Comparison of ENCODE assay signal across 8 cellular contexts in the genomic region with DNA sequence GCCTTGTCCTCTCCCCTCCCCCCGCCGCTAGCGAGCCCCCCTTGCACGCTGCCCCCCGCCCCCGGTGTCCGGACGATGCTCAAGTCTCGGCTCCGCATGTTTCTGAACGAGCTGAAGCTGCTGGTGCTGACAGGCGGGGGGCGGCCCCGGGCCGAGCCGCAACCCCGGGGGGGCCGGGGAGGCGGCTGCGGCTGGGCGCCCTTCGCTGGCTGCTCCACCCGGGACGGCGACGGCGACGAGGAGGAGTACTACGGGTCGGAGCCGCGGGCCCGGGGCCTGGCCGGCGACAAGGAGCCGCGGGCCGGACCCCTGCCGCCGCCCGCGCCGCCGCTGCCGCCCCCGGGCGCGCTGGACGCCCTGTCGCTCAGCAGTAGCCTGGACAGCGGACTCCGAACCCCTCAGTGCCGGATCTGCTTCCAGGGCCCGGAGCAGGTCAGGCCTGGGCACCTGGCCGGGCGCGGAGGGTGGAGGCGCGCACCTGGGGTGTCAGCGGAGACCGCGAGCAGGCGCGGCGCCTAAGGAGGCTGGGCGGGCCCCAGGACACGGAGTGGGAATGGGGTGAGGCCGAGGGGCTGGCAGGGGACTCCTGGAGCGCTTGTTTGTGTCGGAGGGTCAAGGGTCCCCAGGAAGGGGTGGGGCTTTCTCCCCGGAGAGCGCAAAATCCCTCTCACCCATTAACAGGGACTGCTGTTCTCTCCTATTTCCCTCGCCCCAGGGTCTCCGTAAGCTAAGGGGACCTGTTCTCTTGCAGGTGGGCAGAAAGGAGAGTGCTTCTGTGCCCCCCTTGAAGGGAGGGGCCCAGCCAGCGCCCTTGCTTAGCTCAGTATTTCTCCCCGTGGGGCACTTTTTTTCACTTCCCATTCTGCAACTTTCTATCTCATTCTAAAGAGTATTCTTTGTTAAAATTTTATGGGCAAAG. TPM values are rescaled to one million over a fixed set of nuclear protein-coding genes. Genes with fewer than 3 reads are reported as not detected.
DNase-seq lines count a peak whose midpoint lies in the region; ATAC-seq and TF ChIP-seq lines count a peak whose summit lies in the region.

No MANE protein-coding gene starts in this region.

- peaks cover 44% of the 10 kb centered on the region for H3K4me1 Mint-ChIP-seq in WTC11
- H3K4me1 Mint-ChIP-seq in endodermal cell, result peaks cover 36% of the 10 kb centered on the region
- peaks cover 46% of the 10 kb centered on the region for H3K4me1 Mint-ChIP-seq in nephron

- H3K27me3 Mint-ChIP-seq in WTC11 (ENCODE audit: low read depth) (peaks cover 74% of the 10 kb centered on the region), endodermal cell (ENCODE audit: insufficient read depth) (peaks cover 59% of the 10 kb centered on the region), nephron (ENCODE audit: low read depth) (peaks cover 61% of the 10 kb centered on the region)

- H3K27me3 ChIP-seq in endodermal cell (ENCODE audit: control insufficient read depth, insufficient read depth, low read length, poor library complexity, severe bottlenecking), result peaks cover 46% of the 10 kb centered on the region

- H3K9me3 Mint-ChIP-seq in WTC11 (no peaks in the 10 kb centered on the region), endodermal cell (no peaks in the 10 kb centered on the region), nephron (no peaks in the 10 kb centered on the region)

- H3K36me3 Mint-ChIP-seq in WTC11 (peaks cover 9% of the 10 kb centered on the region), endodermal cell (ENCODE audit: low read depth) (peaks cover 22% of the 10 kb centered on the region), nephron (ENCODE audit: low read depth) (peaks cover 30% of the 10 kb centered on the region)

- peak overlapping the region; percentile 79 for H3K4me3 ChIP-seq in endodermal cell (ENCODE audit: low read length)

- no peak overlapping the region for H3K27ac ChIP-seq in endodermal cell (ENCODE audit: low read depth, low read length)

- DNase-seq in stimulated activated CD8-positive, alpha-beta memory T cell treated with anti-CD3 and anti-CD28 coated beads, Interleukin-12 subunit alpha, Interleukin-12 subunit beta, amount 100 ng/mL, for 4 hours (ENCODE audit: low read depth), result peak; percentile 31
- DNase-seq in stimulated activated CD8-positive, alpha-beta memory T cell treated with anti-CD3 and anti-CD28 coated beads, Interleukin-4, amount 100 ng/mL, for 48 hours, result no peak
- DNase-seq in WTC11 (ENCODE audit: low spot score) (no peak), endodermal cell (peak; percentile 83), NCI-H446 (lab: John Stamatoyannopoulos, UW) (no peak), DMS114 treated with DMSO at 0.1 percent for 48 hours (lab: John Stamatoyannopoulos, UW; ENCODE audit: unreplicated experiment) (no peak), NCI-H446 treated with DMSO at 0.1 percent for 48 hours (lab: John Stamatoyannopoulos, UW) (no peak)

- peaks cover 12% of the 10 kb centered on the region for H3K36me3 ChIP-seq in endodermal cell (ENCODE audit: control insufficient read depth, insufficient read depth, low read length)

- H3K4me1 ChIP-seq in endodermal cell (ENCODE audit: control insufficient read depth, insufficient read depth, low read length), result peaks cover 4% of the 10 kb centered on the region

- 0% methylated on average over 28 to 70 of the region's 76 CpGs for WGBS in endodermal cell (ENCODE audit: insufficient coverage in 1 of 2, insufficient read length in 1 of 2), 2 experiments

- no peaks in the 10 kb centered on the region for H3K9me3 ChIP-seq in endodermal cell (ENCODE audit: control insufficient read depth, low read length)

- no peak overlapping the region for H3K9ac ChIP-seq in endodermal cell (ENCODE audit: extremely low read depth, low read length, poor library complexity, severe bottlenecking)

- H3K4me3 Mint-ChIP-seq in WTC11 (peak overlapping the region; percentile 72), endodermal cell (peak overlapping the region; percentile 73), nephron (peak overlapping the region; percentile 80 to 88 (median 82))

- no peak overlapping the region for H3K27ac Mint-ChIP-seq in WTC11
- H3K27ac Mint-ChIP-seq in endodermal cell, result no peak overlapping the region
- H3K27ac Mint-ChIP-seq in nephron, result peak overlapping the region in 2 of 3 experiments; percentile 7 to 77

- POLR2A ChIA-PET in WTC11 (lab: Charles Lee), result interaction anchor here (1.3 kb wide), 1 partner anchor 10 kb away, joined by 7 read pairs; no protein-coding TSS in a partner anchor

- TF ChIP-seq CTCF in WTC11 (IDR thresholded peaks at IDR 0.05) (no peak), endodermal cell (conservative IDR thresholded peaks at IDR 0.05) (no peak), nephron (IDR thresholded peaks at IDR 0.05; ENCODE audit: unreplicated experiment in 3 of 3) (no peak)

- no peak for ATAC-seq in WTC11

- CTCF ChIA-PET in WTC11 (lab: Charles Lee), result interaction anchor here (0.7 to 2.4 kb wide), 16 partner anchors 11 to 144 kb away, joined by 3 to 80 read pairs (median 6); a partner anchor contains a TSS

TF ChIP-seq in WTC11, 78 proteins besides CTCF, POLR2A, EP300 and RAD21:
- TF ChIP-seq OVOL2 (CRISPR knock-in tag; IDR thresholded peaks at IDR 0.05; ENCODE audit: borderline replicate concordance) (no peak), NR1H2 (CRISPR knock-in tag; IDR thresholded peaks at IDR 0.05) (no peak), ZNF423 (CRISPR knock-in tag; IDR thresholded peaks at IDR 0.05) (0 out of 2 replicates have a peak, but pooled peaks have one; percentile 39)

RNA-seq across cellular contexts. Expression of a gene that starts 0.8 kb away (rescaled TPM):
- total RNA-seq in WTC11 (2021) (6.2 to 9.6 TPM (median 9.2 TPM) in 3 replicates), endodermal cell (10 to 100 TPM; 13.6 to 15.8 TPM)
- 10.2 TPM for polyA plus RNA-seq in endodermal cell (2013, experiment 1 of 2)
- 7.9 TPM for polyA plus RNA-seq in endodermal cell (2013, experiment 2 of 2)

RNA-seq across cellular contexts. Expression of a gene that starts 3.6 kb away (rescaled TPM):
- total RNA-seq in WTC11 (2021), result 125 to 152 TPM (median 145 TPM) in 3 replicates
- 100 to 1,000 TPM; 144 to 186 TPM for total RNA-seq in endodermal cell
- polyA plus RNA-seq in endodermal cell (2013, experiment 1 of 2), result 157 TPM
- 137 TPM for polyA plus RNA-seq in endodermal cell (2013, experiment 2 of 2)

RNA-seq across cellular contexts. Expression of a gene that starts 10.9 kb away (rescaled TPM):
- total RNA-seq in WTC11 (2021) (9.9 to 18.6 TPM (median 18.4 TPM) in 3 replicates), endodermal cell (10 to 100 TPM; 21.7 to 27.8 TPM)
- 36.0 TPM for polyA plus RNA-seq in endodermal cell (2013, experiment 1 of 2)
- polyA plus RNA-seq in endodermal cell (2013, experiment 2 of 2), result 29.0 TPM

RNA-seq across cellular contexts. Expression of a gene that starts 11.2 kb away (rescaled TPM):
- 2.1 to 3.2 TPM (median 2.8 TPM) in 3 replicates for total RNA-seq in WTC11 (2021)
- total RNA-seq in endodermal cell, result 1 to 10 TPM; 2.4 to 3.1 TPM
- polyA plus RNA-seq in endodermal cell (2013, experiment 1 of 2), result 0.57 TPM
- 0.58 TPM for polyA plus RNA-seq in endodermal cell (2013, experiment 2 of 2)

RNA-seq across cellular contexts. Expression of a gene that starts 16.2 kb away (rescaled TPM):
- total RNA-seq in WTC11 (2021) (25.5 to 31.7 TPM (median 28.6 TPM) in 3 replicates), endodermal cell (10 to 100 TPM; 26.1 to 28.7 TPM)
- 19.3 TPM for polyA plus RNA-seq in endodermal cell (2013, experiment 1 of 2)
- polyA plus RNA-seq in endodermal cell (2013, experiment 2 of 2), result 22.0 TPM

Comparison
In these comparisons a context has a peak if more than half of its experiments do, and no peak if none do; other contexts are left out.
1. DNase-seq: peak in stimulated activated CD8-positive, alpha-beta memory T cell treated with anti-CD3 and anti-CD28 coated beads, Interleukin-12 subunit alpha, Interleukin-12 subunit beta, amount 100 ng/mL, for 4 hours (single experiment) and endodermal cell (single experiment); none in stimulated activated CD8-positive, alpha-beta memory T cell treated with anti-CD3 and anti-CD28 coated beads, Interleukin-4, amount 100 ng/mL, for 48 hours (single experiment), WTC11 (single experiment), NCI-H446 (0 of 2), DMS114 treated with DMSO at 0.1 percent for 48 hours (single experiment) and NCI-H446 treated with DMSO at 0.1 percent for 48 hours (single experiment).
2. H3K27ac Mint-ChIP-seq: peak in nephron (2 of 3); none in WTC11 (single experiment) and endodermal cell (single experiment).
3. Peak in every context shown above with its lines, with median percentiles within 50 percentile points of each other: H3K4me3 Mint-ChIP-seq.